ENCODE assay signal across 2 cellular contexts in the genomic region with DNA sequence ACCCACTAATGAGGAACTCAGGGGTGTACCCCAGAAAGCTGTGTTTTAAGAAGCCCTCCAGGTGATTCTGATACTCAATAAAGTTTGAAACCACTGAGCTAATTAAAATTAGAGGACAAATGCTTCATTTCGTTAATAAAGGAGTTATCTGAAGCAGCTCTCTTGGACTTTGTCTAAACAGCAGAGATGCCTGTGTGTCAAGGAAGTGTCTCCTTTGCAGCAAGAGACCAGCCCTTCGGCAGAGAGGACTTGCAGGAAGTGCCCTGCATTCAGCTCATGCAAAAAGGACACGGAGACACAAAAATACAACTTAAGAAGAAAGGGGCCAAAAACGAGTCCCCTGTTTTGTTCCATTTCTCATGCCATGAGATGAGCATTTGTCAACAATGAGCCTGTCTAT.
TF ChIP-seq lines count a peak whose summit lies in the region.

No MANE protein-coding gene starts in this region.

TF ChIP-seq in A549, 52 proteins besides CTCF, POLR2A, EP300 and RAD21:
- no peak for TF ChIP-seq TP53 (CRISPR knock-in tag; IDR thresholded peaks at IDR 0.05)
- no peak for TF ChIP-seq JUN (IDR thresholded peaks at IDR 0.05)
- no peak for TF ChIP-seq ZC3H11A (IDR thresholded peaks at IDR 0.05)
- TF ChIP-seq HEYL (CRISPR knock-in tag; IDR thresholded peaks at IDR 0.05): no peak
- TF ChIP-seq NFE2L2 (conservative IDR thresholded peaks at IDR 0.05; ENCODE audit: low read length): no peak
- TF ChIP-seq, protein P1, sequence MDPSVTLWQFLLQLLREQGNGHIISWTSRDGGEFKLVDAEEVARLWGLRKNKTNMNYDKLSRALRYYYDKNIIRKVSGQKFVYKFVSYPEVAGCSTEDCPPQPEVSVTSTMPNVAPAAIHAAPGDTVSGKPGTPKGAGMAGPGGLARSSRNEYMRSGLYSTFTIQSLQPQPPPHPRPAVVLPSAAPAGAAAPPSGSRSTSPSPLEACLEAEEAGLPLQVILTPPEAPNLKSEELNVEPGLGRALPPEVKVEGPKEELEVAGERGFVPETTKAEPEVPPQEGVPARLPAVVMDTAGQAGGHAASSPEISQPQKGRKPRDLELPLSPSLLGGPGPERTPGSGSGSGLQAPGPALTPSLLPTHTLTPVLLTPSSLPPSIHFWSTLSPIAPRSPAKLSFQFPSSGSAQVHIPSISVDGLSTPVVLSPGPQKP (IDR thresholded peaks at IDR 0.05; ENCODE audit: low read depth, low read length): no peak
- no peak for TF ChIP-seq RNF2 (IDR thresholded peaks at IDR 0.05; ENCODE audit: borderline replicate concordance, low read depth)
- no peak for TF ChIP-seq ZSCAN20 (CRISPR knock-in tag; IDR thresholded peaks at IDR 0.05)
- TF ChIP-seq, protein P2, sequence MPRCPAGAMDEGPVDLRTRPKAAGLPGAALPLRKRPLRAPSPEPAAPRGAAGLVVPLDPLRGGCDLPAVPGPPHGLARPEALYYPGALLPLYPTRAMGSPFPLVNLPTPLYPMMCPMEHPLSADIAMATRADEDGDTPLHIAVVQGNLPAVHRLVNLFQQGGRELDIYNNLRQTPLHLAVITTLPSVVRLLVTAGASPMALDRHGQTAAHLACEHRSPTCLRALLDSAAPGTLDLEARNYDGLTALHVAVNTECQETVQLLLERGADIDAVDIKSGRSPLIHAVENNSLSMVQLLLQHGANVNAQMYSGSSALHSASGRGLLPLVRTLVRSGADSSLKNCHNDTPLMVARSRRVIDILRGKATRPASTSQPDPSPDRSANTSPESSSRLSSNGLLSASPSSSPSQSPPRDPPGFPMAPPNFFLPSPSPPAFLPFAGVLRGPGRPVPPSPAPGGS (IDR thresholded peaks at IDR 0.05): no peak
- no peak for TF ChIP-seq FOSL2 (IDR thresholded peaks at IDR 0.05)
- TF ChIP-seq FOSL2 (CRISPR knock-in tag; IDR thresholded peaks at IDR 0.05): no peak
- TF ChIP-seq, protein P3, sequence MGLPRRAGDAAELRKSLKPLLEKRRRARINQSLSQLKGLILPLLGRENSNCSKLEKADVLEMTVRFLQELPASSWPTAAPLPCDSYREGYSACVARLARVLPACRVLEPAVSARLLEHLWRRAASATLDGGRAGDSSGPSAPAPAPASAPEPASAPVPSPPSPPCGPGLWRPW (IDR thresholded peaks at IDR 0.05): no peak
- no peak for TF ChIP-seq NR3C1 (IDR thresholded peaks at IDR 0.05)
- TF ChIP-seq FOSB (CRISPR knock-in tag; IDR thresholded peaks at IDR 0.05): no peak
- no peak for TF ChIP-seq MAFK (IDR thresholded peaks at IDR 0.05; ENCODE audit: partially characterized antibody)
- TF ChIP-seq CBX8 (IDR thresholded peaks at IDR 0.05): no peak
- TF ChIP-seq SMC3 (IDR thresholded peaks at IDR 0.05): no peak
- TF ChIP-seq RARB (CRISPR knock-in tag; IDR thresholded peaks at IDR 0.05): no peak
- TF ChIP-seq GATA3 (IDR thresholded peaks at IDR 0.05; ENCODE audit: borderline replicate concordance): no peak
- TF ChIP-seq EHMT2 (IDR thresholded peaks at IDR 0.05; ENCODE audit: low read depth): no peak
- TF ChIP-seq ZFP36 (IDR thresholded peaks at IDR 0.05; ENCODE audit: borderline replicate concordance, partially characterized antibody): no peak

TF ChIP-seq in endothelial cell of umbilical vein, 7 proteins besides CTCF, POLR2A, EP300 and RAD21:
- TF ChIP-seq POLR2AphosphoS5 (IDR thresholded peaks at IDR 0.05; ENCODE audit: insufficient read depth, low read depth, low read length): no peak
- TF ChIP-seq JUN (IDR thresholded peaks at IDR 0.05; ENCODE audit: borderline replicate concordance, insufficient read depth, insufficient read length, low read depth): no peak
TF ChIP-seq in endothelial cell of umbilical vein: peak in this region for 0.
